In the genomic region with DNA sequence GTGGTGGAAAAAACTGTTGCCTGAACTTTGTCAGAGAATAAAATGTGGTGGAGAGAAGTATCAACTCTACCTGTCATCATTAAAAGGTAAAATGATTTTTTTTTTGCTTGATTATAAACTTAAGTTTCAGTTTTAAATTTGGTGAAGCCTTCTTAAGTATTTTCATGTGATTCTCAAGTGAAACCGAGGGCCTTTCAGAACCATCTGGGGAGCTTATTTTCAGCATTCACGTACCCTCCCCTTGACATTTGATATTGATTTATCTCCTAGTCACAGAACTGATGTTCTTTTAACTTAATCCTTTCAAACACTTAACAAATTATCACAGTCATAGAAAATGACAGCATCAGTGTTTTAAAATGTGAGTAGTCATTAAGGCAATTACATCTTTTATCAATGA, we compare ENCODE assay signal across 34 cellular contexts. TPM values are rescaled to one million over a fixed set of nuclear protein-coding genes. Genes with fewer than 3 reads are reported as not detected.
"Had no signal": no experiment of that assay in that cellular context is flagged by ENCODE, and none has a peak within 500 bp of the region (broad histone marks: within the 10 kb centered on the region; RNA-seq: fewer than 3 reads in every experiment).

No MANE protein-coding gene starts in this region.

- H3K4me2 ChIP-seq: hepatocyte had no signal

- H3K4me1 ChIP-seq: adrenal gland, breast epithelium, colonic mucosa, foreskin keratinocyte, gastrocnemius medialis, heart left ventricle had no signal

- H3K79me2 ChIP-seq: hepatocyte had no signal

- H3K27ac Mint-ChIP-seq: activated CD4-positive, alpha-beta T cell treated with anti-CD3 and anti-CD28 coated beads, Interleukin-2, amount 10 ng/mL, durations not matched to agents 7 days and 5 days; activated CD8-positive, alpha-beta T cell treated with anti-CD3 and anti-CD28 coated beads for 36 hours; activated naive CD4-positive, alpha-beta T cell treated with anti-CD3 and anti-CD28 coated beads, Interleukin-2, amount 50 U/mL, for 24 hours; activated naive CD8-positive, alpha-beta T cell treated with anti-CD3 and anti-CD28 coated beads for 36 hours; activated naive CD8-positive, alpha-beta T cell treated with anti-CD3 and anti-CD28 coated beads, Interleukin-2, amount 50 U/mL, for 24 hours; activated T-helper 17 cell treated with anti-CD3 and anti-CD28 coated beads, Interleukin-2, amount 50 U/mL, for 72 hours; brain had no signal

- H3K4me3 Mint-ChIP-seq: activated CD4-positive, alpha-beta T cell treated with anti-CD3 and anti-CD28 coated beads, Interleukin-2, amount 10 ng/mL, durations not matched to agents 7 days and 5 days; activated CD8-positive, alpha-beta T cell treated with anti-CD3 and anti-CD28 coated beads for 36 hours; activated naive CD4-positive, alpha-beta T cell treated with anti-CD3 and anti-CD28 coated beads, Interleukin-2, amount 50 U/mL, for 24 hours; activated naive CD8-positive, alpha-beta T cell treated with anti-CD3 and anti-CD28 coated beads for 36 hours; activated naive CD8-positive, alpha-beta T cell treated with anti-CD3 and anti-CD28 coated beads, Interleukin-2, amount 50 U/mL, for 24 hours; activated T-cell treated with anti-CD3 and anti-CD28 coated beads, Interleukin-2, amount 50 U/mL, for 4 hours; activated T-helper 17 cell treated with anti-CD3 and anti-CD28 coated beads, Interleukin-2, amount 50 U/mL, for 72 hours; brain had no signal

- H3K9me3 ChIP-seq: adrenal gland, breast epithelium, colonic mucosa, gastrocnemius medialis, heart left ventricle had no signal

- H3K9me3 Mint-ChIP-seq: activated CD4-positive, alpha-beta T cell treated with anti-CD3 and anti-CD28 coated beads, Interleukin-2, amount 10 ng/mL, durations not matched to agents 7 days and 5 days; activated CD8-positive, alpha-beta T cell treated with anti-CD3 and anti-CD28 coated beads for 36 hours; activated naive CD4-positive, alpha-beta T cell treated with anti-CD3 and anti-CD28 coated beads, Interleukin-2, amount 50 U/mL, for 24 hours; activated naive CD8-positive, alpha-beta T cell treated with anti-CD3 and anti-CD28 coated beads for 36 hours; activated naive CD8-positive, alpha-beta T cell treated with anti-CD3 and anti-CD28 coated beads, Interleukin-2, amount 50 U/mL, for 24 hours; activated T-cell treated with anti-CD3 and anti-CD28 coated beads, Interleukin-2, amount 50 U/mL, for 4 hours; activated T-helper 17 cell treated with anti-CD3 and anti-CD28 coated beads, Interleukin-2, amount 50 U/mL, for 72 hours; brain had no signal

- DNase-seq: activated CD4-positive, alpha-beta T cell treated with anti-CD3 and anti-CD28 coated beads for 4 hours; activated CD4-positive, alpha-beta T cell treated with anti-CD3 and anti-CD28 coated beads, Interleukin-2, amount 10 ng/mL, durations not matched to agents 7 days and 5 days; activated CD4-positive, alpha-beta T cell treated with anti-CD3 and anti-CD28 coated beads, Interleukin-2, amount 50 U/mL, for 48 hours; activated CD4-positive, CD25-positive, alpha-beta regulatory T cell; activated CD4-positive, CD25-positive, alpha-beta regulatory T cell treated with anti-CD3 and anti-CD28 coated beads, Interleukin-2, amount 50 U/mL, for 72 hours; activated CD8-positive, alpha-beta memory T cell treated with anti-CD3 and anti-CD28 coated beads for 24 hours; activated CD8-positive, alpha-beta T cell treated with anti-CD3 and anti-CD28 coated beads for 36 hours; activated effector memory CD4-positive, alpha-beta T cell treated with Interleukin-2 at 50 U/mL for 16 hours; activated gamma-delta T cell treated with Interleukin-2 at 50 U/mL for 16 hours; activated naive CD4-positive, alpha-beta T cell treated with Interleukin-2 at 50 U/mL for 16 hours; activated naive CD8-positive, alpha-beta T cell treated with anti-CD3 and anti-CD28 coated beads for 36 hours; activated naive CD8-positive, alpha-beta T cell treated with anti-CD3 and anti-CD28 coated beads, Interleukin-2, amount 50 U/mL, for 24 hours; activated T-cell treated with anti-CD3 and anti-CD28 coated beads, Interleukin-2, amount 50 U/mL, for 4 hours; adrenal gland; amygdala; aorta; central memory CD4-positive, alpha-beta T cell; cerebellar nuclear complex; colonic mucosa; effector CD8-positive, alpha-beta T cell; foreskin keratinocyte; gastrocnemius medialis; glutamatergic neuron; heart left ventricle; T-helper 2 cell had no signal

- ATAC-seq: activated CD8-positive, alpha-beta T cell treated with anti-CD3 and anti-CD28 coated beads for 36 hours; activated naive CD8-positive, alpha-beta T cell treated with anti-CD3 and anti-CD28 coated beads, Interleukin-2, amount 50 U/mL, for 24 hours; activated T-cell treated with anti-CD3 and anti-CD28 coated beads, Interleukin-2, amount 50 U/mL, for 4 hours; activated T-helper 17 cell treated with anti-CD3 and anti-CD28 coated beads, Interleukin-2, amount 50 U/mL, for 72 hours; esophagus mucosa; foreskin keratinocyte; gastrocnemius medialis; heart left ventricle had no signal

- H3K27me3 ChIP-seq: adrenal gland, breast epithelium, cardiac muscle cell, colonic mucosa, foreskin keratinocyte, gastrocnemius medialis, heart left ventricle, hepatocyte had no signal

- H2AFZ ChIP-seq: hepatocyte had no signal

- H3K4me1 Mint-ChIP-seq: activated CD4-positive, alpha-beta T cell treated with anti-CD3 and anti-CD28 coated beads, Interleukin-2, amount 10 ng/mL, durations not matched to agents 7 days and 5 days; activated naive CD4-positive, alpha-beta T cell treated with anti-CD3 and anti-CD28 coated beads, Interleukin-2, amount 50 U/mL, for 24 hours; activated T-helper 17 cell treated with anti-CD3 and anti-CD28 coated beads, Interleukin-2, amount 50 U/mL, for 72 hours; brain had no signal

- H3K27me3 Mint-ChIP-seq: activated CD4-positive, alpha-beta T cell treated with anti-CD3 and anti-CD28 coated beads, Interleukin-2, amount 10 ng/mL, durations not matched to agents 7 days and 5 days; activated CD8-positive, alpha-beta T cell treated with anti-CD3 and anti-CD28 coated beads for 36 hours; activated naive CD4-positive, alpha-beta T cell treated with anti-CD3 and anti-CD28 coated beads, Interleukin-2, amount 50 U/mL, for 24 hours; activated naive CD8-positive, alpha-beta T cell treated with anti-CD3 and anti-CD28 coated beads for 36 hours; activated naive CD8-positive, alpha-beta T cell treated with anti-CD3 and anti-CD28 coated beads, Interleukin-2, amount 50 U/mL, for 24 hours; activated T-helper 17 cell treated with anti-CD3 and anti-CD28 coated beads, Interleukin-2, amount 50 U/mL, for 72 hours; brain had no signal

- H3K27ac ChIP-seq: adrenal gland, breast epithelium, cardiac muscle cell, colonic mucosa, foreskin keratinocyte, gastrocnemius medialis, heart left ventricle, hepatocyte had no signal

- H3K36me3 ChIP-seq: breast epithelium, cardiac muscle cell, colonic mucosa had no signal

- H3K4me3 ChIP-seq: adrenal gland, breast epithelium, cardiac muscle cell, colonic mucosa, gastrocnemius medialis, heart left ventricle, hepatocyte had no signal

RNA-seq across cellular contexts. Expression of gene CP, which starts 53.7 kb away (rescaled TPM):
- total RNA-seq: activated CD4-positive, alpha-beta T cell treated with anti-CD3 and anti-CD28 coated beads, Interleukin-2, amount 10 ng/mL, durations not matched to agents 7 days and 5 days; activated CD8-positive, alpha-beta T cell treated with anti-CD3 and anti-CD28 coated beads for 36 hours; activated naive CD8-positive, alpha-beta T cell treated with anti-CD3 and anti-CD28 coated beads for 36 hours; activated T-helper 17 cell treated with anti-CD3 and anti-CD28 coated beads, Interleukin-2, amount 50 U/mL, for 72 hours; dermis microvascular lymphatic vessel endothelial cell; epithelial cell of proximal tubule; foreskin keratinocyte had no signal
